Comparison of ENCODE assay signal across 8 cellular contexts in genomic region chr2:230601510-230601909, GRCh38.
DNase-seq lines count a peak whose midpoint lies in the region; ATAC-seq and TF ChIP-seq lines count a peak whose summit lies in the region.
"Had no signal": no experiment of that assay in that cellular context is flagged by ENCODE, and none has a peak within 500 bp of the region (broad histone marks: within the 10 kb centered on the region; RNA-seq: fewer than 3 reads in every experiment).

No MANE protein-coding gene starts in this region.

- no peak for DNase-seq in memory B cell (ENCODE audit: low spot score in 2 of 2)
- no peak for DNase-seq in DMS153 (lab: John Stamatoyannopoulos, UW)
- no peak for DNase-seq in HuH-7 (ENCODE audit: low spot score)
- no peak for DNase-seq in colonic mucosa
- DNase-seq: WERI-Rb-1 had no signal

- H3K36me3 ChIP-seq in colonic mucosa = no peaks in the 10 kb centered on the region
- H3K36me3 ChIP-seq: WERI-Rb-1 had no signal

- intact Hi-C loops in colonic mucosa (cut with DNase I) = no loop called here

- H3K4me1 Mint-ChIP-seq in memory B cell = peaks cover 65% of the 10 kb centered on the region

- peak overlapping the region; percentile 64 for H3K4me3 Mint-ChIP-seq in memory B cell

- no peaks in the 10 kb centered on the region for H3K9me3 ChIP-seq in colonic mucosa

- H3K27me3 ChIP-seq in colonic mucosa = no peaks in the 10 kb centered on the region

- peak overlapping the region; percentile 97 for H3K27ac Mint-ChIP-seq in memory B cell

- no peaks in the 10 kb centered on the region for H3K4me1 ChIP-seq in colonic mucosa

- no peak overlapping the region for H3K4me3 ChIP-seq in colonic mucosa

- no peak for TF ChIP-seq CTCF in colonic mucosa (IDR thresholded peaks at IDR 0.05)

- no peaks in the 10 kb centered on the region for H3K27me3 Mint-ChIP-seq in memory B cell

- peaks cover 8% of the 10 kb centered on the region for H3K9me3 Mint-ChIP-seq in memory B cell

- no peak overlapping the region for H3K9ac ChIP-seq in colonic mucosa (ENCODE audit: low read depth in 2 of 2, low read length in 2 of 2)

- H3K36me3 Mint-ChIP-seq in memory B cell = peaks cover 26% of the 10 kb centered on the region

- ATAC-seq in GM18519 (IDR thresholded peaks at IDR 0.05; ENCODE audit: low FRiP score, unreplicated experiment) = peak; percentile 57
- ATAC-seq in GM21526 (IDR thresholded peaks at IDR 0.05; ENCODE audit: low FRiP score, unreplicated experiment) = peak; percentile 50
- ATAC-seq in HG03342 (IDR thresholded peaks at IDR 0.05; ENCODE audit: unreplicated experiment) = peak; percentile 60
- peak; percentile 23 for ATAC-seq in memory B cell (ENCODE audit: low read depth)

- no peak overlapping the region for H3K27ac ChIP-seq in colonic mucosa
- H3K27ac ChIP-seq: WERI-Rb-1 had no signal
